8 cellular contexts compared by ENCODE assay signal in genomic region chr7:26199301-26200112, GRCh38. TPM values are rescaled to one million over a fixed set of nuclear protein-coding genes. Genes with fewer than 3 reads are reported as not detected.
DNase-seq lines count a peak whose midpoint lies in the region; ATAC-seq and TF ChIP-seq lines count a peak whose summit lies in the region.

No MANE protein-coding gene starts in this region.

- H3K36me3 ChIP-seq in gastrocnemius medialis: peaks cover 2 to 31% of the 10 kb centered on the region in 2 donors

- intact Hi-C loops in gastrocnemius medialis (cut with DNase I; ENCODE audit: low total_unique reads): loop anchor here (2.0 to 10.0 kb wide), 8 partner anchors 105 to 1463 kb away; partner anchors contain the start of genes HIBADH, HOXA9 and SKAP2

- no peaks in the 10 kb centered on the region for H3K27me3 ChIP-seq in HL-60 (ENCODE audit: insufficient read depth, poor library complexity, severe bottlenecking)
- no peaks in the 10 kb centered on the region for H3K27me3 ChIP-seq in gastrocnemius medialis

- TF ChIP-seq CTCF in HL-60 (IDR thresholded peaks at IDR 0.05; ENCODE audit: insufficient read depth, low read length): no peak
- peak in 1 of 5 experiments; percentile 9 for TF ChIP-seq CTCF in gastrocnemius medialis (IDR thresholded peaks at IDR 0.05 in 4 of 5, conservative IDR thresholded peaks at IDR 0.05 in 1 of 5)

- DNase-seq in AG08396 (ENCODE audit: low spot score): peak; percentile 28
- DNase-seq in HL-60 (ENCODE audit: low read depth in 1 of 2, low spot score in 1 of 2): peak in 1 of 2 experiments; percentile 43
- DNase-seq in SW480 (ENCODE audit: low spot score): peak; percentile 77
- peak in 50 of 58 donors; percentile 11 to 79 (median 52) for DNase-seq in anterior cingulate cortex (lab: John Stamatoyannopoulos, UW)
- DNase-seq in hippocampal formation (lab: John Stamatoyannopoulos, UW): peak; percentile 54 to 67
- DNase-seq in gastrocnemius medialis: peak; percentile 65 to 79
- no peak for DNase-seq in cerebellar nuclear complex (lab: John Stamatoyannopoulos, UW)

- peaks cover 46 to 53% of the 10 kb centered on the region in 2 donors for H3K4me1 ChIP-seq in gastrocnemius medialis

- peak overlapping the region; percentile 77 for H3K4me3 ChIP-seq in HL-60 (replicated peaks; ENCODE audit: insufficient read depth, low read length)
- peak overlapping the region; percentile 79 to 98 (median 94) for H3K4me3 ChIP-seq in gastrocnemius medialis

- H3K9me3 ChIP-seq in gastrocnemius medialis: no peaks in the 10 kb centered on the region

- ATAC-seq in gastrocnemius medialis (peak; percentile 36 to 49), HG03442 (IDR thresholded peaks at IDR 0.05; ENCODE audit: unreplicated experiment) (no peak)

- in situ Hi-C loops in gastrocnemius medialis (cut with MboI; ENCODE audit: low sequenced_read_pairs in 4 of 4): loop anchor here (10.0 to 25.0 kb wide), 8 partner anchors 105 to 988 kb away; partner anchors contain the start of genes HOXA11 (in 2 of the 4), HOXA10 (in 1 of the 4), HOXA3 (in 1 of the 4) and HOXA7 (in 1 of the 4)

- peak; percentile 8 to 32 for TF ChIP-seq POLR2A in gastrocnemius medialis (IDR thresholded peaks at IDR 0.05)

- H3K27ac ChIP-seq in HL-60 (replicated peaks) (peak overlapping the region; percentile 100), gastrocnemius medialis (peak overlapping the region; percentile 97 to 100 (median 98))

RNA-seq across cellular contexts. Expression of gene HNRNPA2B1, which starts 1.0 kb away (rescaled TPM):
- 100 to 1,000 TPM; 155 to 242 (median 166) TPM for total RNA-seq in gastrocnemius medialis

RNA-seq across cellular contexts. Expression of gene CBX3, which starts 2.0 kb away (rescaled TPM):
- total RNA-seq in gastrocnemius medialis: 10 to 100 TPM; 42.0 to 60.1 (median 48.8) TPM

RNA-seq across cellular contexts. Expression of gene NFE2L3, which starts 47.5 kb away (rescaled TPM):
- total RNA-seq in gastrocnemius medialis: 1 to 10 TPM; 1.1 to 6.2 (median 1.7) TPM

Comparison
In these comparisons a context has a peak if more than half of its experiments do, and no peak if none do; other contexts are left out.
1. DNase-seq: peak in AG08396 (single experiment), SW480 (single experiment), anterior cingulate cortex (50 of 58), hippocampal formation (2 of 2) and gastrocnemius medialis (2 of 2); none in cerebellar nuclear complex (0 of 2).